Comparison of ENCODE assay signal across 1 cellular context in the genomic region with DNA sequence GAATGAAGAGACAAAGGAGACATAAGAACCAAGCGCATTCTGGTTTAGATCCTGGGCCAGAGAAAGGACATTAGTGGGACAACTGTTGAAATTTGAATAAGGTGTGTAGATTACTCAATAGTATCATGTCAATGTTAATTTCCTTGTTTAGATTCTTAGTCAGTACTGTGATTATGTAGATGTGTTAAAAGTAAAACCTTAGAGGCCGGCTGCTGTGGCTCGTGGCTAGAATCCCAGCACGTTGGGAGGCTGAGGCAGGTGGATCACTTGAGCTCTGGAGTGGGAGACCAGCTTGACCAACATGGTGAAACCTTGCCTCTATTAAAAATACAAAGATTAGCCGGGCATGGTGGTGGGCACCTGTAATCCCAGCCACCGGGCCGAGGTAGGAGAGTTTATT.
TF ChIP-seq lines count a peak whose summit lies in the region.

No MANE protein-coding gene starts in this region.

TF ChIP-seq in HepG2, 621 proteins besides CTCF, POLR2A, EP300 and RAD21:
- TF ChIP-seq ZNF607 (CRISPR knock-in tag; IDR thresholded peaks at IDR 0.05; ENCODE audit: borderline replicate concordance) (no peak), RARG (CRISPR knock-in tag; IDR thresholded peaks at IDR 0.05; ENCODE audit: low read depth) (no peak), FIP1L1 (IDR thresholded peaks at IDR 0.05; ENCODE audit: borderline replicate concordance, insufficient read depth, low read depth, low read length) (no peak), FOXM1 (CRISPR knock-in tag; IDR thresholded peaks at IDR 0.05) (no peak), MIER3 (CRISPR knock-in tag; IDR thresholded peaks at IDR 0.05; ENCODE audit: borderline replicate concordance) (no peak), LCORL (IDR thresholded peaks at IDR 0.05) (no peak), LCORL (CRISPR knock-in tag; IDR thresholded peaks at IDR 0.05) (no peak), MTF1 (CRISPR knock-in tag; IDR thresholded peaks at IDR 0.05) (no peak), ZNF589 (CRISPR knock-in tag; conservative IDR thresholded peaks at IDR 0.05) (no peak), EHMT2 (IDR thresholded peaks at IDR 0.05; ENCODE audit: borderline replicate concordance, low read depth, low read length) (no peak)
- TF ChIP-seq, protein P1, sequence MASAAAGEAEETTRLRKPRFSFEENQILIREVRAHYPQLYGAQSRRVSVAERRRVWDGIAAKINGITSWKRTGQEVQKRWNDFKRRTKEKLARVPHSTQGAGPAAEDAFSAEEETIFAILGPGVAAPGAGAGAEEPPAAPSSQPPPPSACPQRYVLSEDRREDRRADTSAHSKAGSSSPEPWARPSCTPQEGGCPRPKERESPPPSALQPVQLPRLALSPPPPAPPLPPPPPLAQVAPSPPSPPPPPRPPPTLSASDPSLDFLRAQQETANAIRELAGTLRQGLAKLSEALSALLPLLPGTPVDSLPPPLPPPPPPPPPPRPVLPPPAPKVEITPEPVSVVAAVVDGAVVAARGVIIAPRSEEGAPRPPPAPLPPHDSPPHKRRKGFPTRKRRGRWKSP (CRISPR knock-in tag; IDR thresholded peaks at IDR 0.05) = no peak
